In genomic region chr20:64052987-64053840, GRCh38 we compare ENCODE assay signal across 12 cellular contexts. TPM values are rescaled to one million over a fixed set of nuclear protein-coding genes. Genes with fewer than 3 reads are reported as not detected.
DNase-seq lines count a peak whose midpoint lies in the region; ATAC-seq and TF ChIP-seq lines count a peak whose summit lies in the region.
"Had no signal": no experiment of that assay in that cellular context is flagged by ENCODE, and none has a peak within 500 bp of the region (broad histone marks: within the 10 kb centered on the region; RNA-seq: fewer than 3 reads in every experiment).

No MANE protein-coding gene starts in this region.

- peak overlapping the region; percentile 63 for H3K27ac ChIP-seq in parathyroid adenoma
- H3K27ac ChIP-seq: cardiac muscle cell had no signal

- POLR2A ChIA-PET in HEK293T (lab: Yijun Ruan, JAX), result interaction anchor here (0.5 to 2.9 kb wide), 5 partner anchors 9 to 32 kb away, joined by 3 to 26 read pairs (median 4); partner anchors contain the start of gene TCEA2

- peaks cover 37% of the 10 kb centered on the region for H3K4me1 Mint-ChIP-seq in chondrocyte (ENCODE audit: low read depth)

- H3K4me1 ChIP-seq in Loucy (ENCODE audit: insufficient read depth, low read length, poor library complexity, severe bottlenecking), result peaks cover 18% of the 10 kb centered on the region
- no peaks in the 10 kb centered on the region for H3K4me1 ChIP-seq in parathyroid adenoma

- no peaks in the 10 kb centered on the region for H3F3A ChIP-seq in Loucy (ENCODE audit: low read depth)

- H3K36me3 Mint-ChIP-seq in chondrocyte (ENCODE audit: low read depth), result no peaks in the 10 kb centered on the region
- no peaks in the 10 kb centered on the region for H3K36me3 Mint-ChIP-seq in activated naive CD4-positive, alpha-beta T cell treated with anti-CD3 and anti-CD28 coated beads, Interleukin-2, amount 50 U/mL, for 72 hours

- no peaks in the 10 kb centered on the region for H4K20me1 ChIP-seq in Loucy (ENCODE audit: insufficient read depth, low read length, poor library complexity, severe bottlenecking)

- no peaks in the 10 kb centered on the region for H3K9me3 Mint-ChIP-seq in chondrocyte (ENCODE audit: low read depth)
- no peaks in the 10 kb centered on the region for H3K9me3 Mint-ChIP-seq in activated naive CD4-positive, alpha-beta T cell treated with anti-CD3 and anti-CD28 coated beads, Interleukin-2, amount 50 U/mL, for 72 hours
- H3K9me3 Mint-ChIP-seq: activated naive CD4-positive, alpha-beta T cell treated with anti-CD3 and anti-CD28 coated beads for 36 hours; stimulated activated naive CD8-positive, alpha-beta T cell treated with anti-CD3 and anti-CD28 coated beads, Interleukin-15, Interleukin-2, amounts not matched to agents 100 ng/mL and 50 ng/mL, for 24 hours had no signal

- no peak overlapping the region for H3K27ac Mint-ChIP-seq in chondrocyte (ENCODE audit: unreplicated experiment)
- H3K27ac Mint-ChIP-seq in activated naive CD4-positive, alpha-beta T cell treated with anti-CD3 and anti-CD28 coated beads, Interleukin-2, amount 50 U/mL, for 72 hours, result no peak overlapping the region
- H3K27ac Mint-ChIP-seq: activated naive CD4-positive, alpha-beta T cell treated with anti-CD3 and anti-CD28 coated beads for 36 hours; stimulated activated naive CD8-positive, alpha-beta T cell treated with anti-CD3 and anti-CD28 coated beads, Interleukin-15, Interleukin-2, amounts not matched to agents 100 ng/mL and 50 ng/mL, for 24 hours had no signal

- H3K4me2 ChIP-seq in Loucy (ENCODE audit: low read depth, low read length, poor library complexity, severe bottlenecking) (peak overlapping the region; percentile 44), parathyroid adenoma (ENCODE audit: low read length) (no peak overlapping the region)

- H3K27me3 ChIP-seq in Loucy (ENCODE audit: insufficient read depth, low read length, poor library complexity, severe bottlenecking), result no peaks in the 10 kb centered on the region
- H3K27me3 ChIP-seq in parathyroid adenoma (ENCODE audit: control insufficient read depth, insufficient read depth, low read length), result no peaks in the 10 kb centered on the region

- H2AFZ ChIP-seq in Loucy (ENCODE audit: low read length) (no peak overlapping the region), parathyroid adenoma (no peak overlapping the region)

- H3K9me2 ChIP-seq in Loucy (replicated peaks; ENCODE audit: low read depth, low read length), result no peaks in the 10 kb centered on the region

- peaks cover 1% of the 10 kb centered on the region for H3K27me3 Mint-ChIP-seq in chondrocyte (ENCODE audit: low read depth)

- CTCF ChIA-PET in HEK293T (lab: Yijun Ruan, JAX), result no interaction called here

- DNase-seq in chondrocyte (ENCODE audit: low spot score) (no peak), HEK293T (ENCODE audit: extremely low spot score) (no peak)
- no peak for DNase-seq in activated naive CD4-positive, alpha-beta T cell treated with anti-CD3 and anti-CD28 coated beads, Interleukin-2, amount 50 U/mL, for 72 hours (ENCODE audit: low spot score in 2 of 2)
- DNase-seq: activated naive CD4-positive, alpha-beta T cell treated with anti-CD3 and anti-CD28 coated beads for 36 hours; NCI-H1092 treated with DMSO at 0.1 percent for 48 hours; T1000 had no signal

- no peaks in the 10 kb centered on the region for H3K79me2 ChIP-seq in Loucy (ENCODE audit: insufficient read depth, low read length)
- no peaks in the 10 kb centered on the region for H3K79me2 ChIP-seq in parathyroid adenoma

- no peak overlapping the region for H3K4me3 ChIP-seq in Loucy (ENCODE audit: low read length, poor library complexity, severe bottlenecking)
- no peak overlapping the region for H3K4me3 ChIP-seq in parathyroid adenoma (ENCODE audit: low read depth, low read length)
- H3K4me3 ChIP-seq: cardiac muscle cell had no signal

- H3K9me3 ChIP-seq in Loucy (ENCODE audit: insufficient read depth, low read depth, low read length) (no peaks in the 10 kb centered on the region), parathyroid adenoma (ENCODE audit: control insufficient read depth, low read length) (no peaks in the 10 kb centered on the region)

- no peak for ATAC-seq in activated naive CD4-positive, alpha-beta T cell treated with anti-CD3 and anti-CD28 coated beads, Interleukin-2, amount 50 U/mL, for 72 hours
- no peak for ATAC-seq in HG03135 (IDR thresholded peaks at IDR 0.05; ENCODE audit: unreplicated experiment)

- TF ChIP-seq CTCF in Loucy (conservative IDR thresholded peaks at IDR 0.05; ENCODE audit: low read length) (no peak), chondrocyte (IDR thresholded peaks at IDR 0.05) (no peak), parathyroid adenoma (IDR thresholded peaks at IDR 0.05) (no peak)

- H3K9ac ChIP-seq in Loucy (ENCODE audit: low read depth, low read length, poor library complexity, severe bottlenecking), result peak overlapping the region; percentile 40
- no peak overlapping the region for H3K9ac ChIP-seq in parathyroid adenoma

- H3K36me3 ChIP-seq in Loucy (ENCODE audit: insufficient read depth, low read length) (no peaks in the 10 kb centered on the region), parathyroid adenoma (ENCODE audit: control insufficient read depth, insufficient read depth, low read length) (no peaks in the 10 kb centered on the region)
- H3K36me3 ChIP-seq: cardiac muscle cell had no signal

- peak overlapping the region; percentile 22 for H3K4me3 Mint-ChIP-seq in chondrocyte (ENCODE audit: unreplicated experiment)
- H3K4me3 Mint-ChIP-seq: activated naive CD4-positive, alpha-beta T cell treated with anti-CD3 and anti-CD28 coated beads for 36 hours; stimulated activated naive CD8-positive, alpha-beta T cell treated with anti-CD3 and anti-CD28 coated beads, Interleukin-15, Interleukin-2, amounts not matched to agents 100 ng/mL and 50 ng/mL, for 24 hours had no signal

TF ChIP-seq in HEK293T, 16 proteins besides CTCF, POLR2A, EP300 and RAD21:
- TF ChIP-seq FOXM1 (IDR thresholded peaks at IDR 0.05; ENCODE audit: borderline replicate concordance), result no peak
- TF ChIP-seq FOXA1 (IDR thresholded peaks at IDR 0.05), result no peak
- TF ChIP-seq HDGF (IDR thresholded peaks at IDR 0.05; ENCODE audit: borderline replicate concordance), result no peak
- no peak for TF ChIP-seq NFRKB (IDR thresholded peaks at IDR 0.05)
- TF ChIP-seq ARNT (IDR thresholded peaks at IDR 0.05), result no peak
- TF ChIP-seq LEF1 (IDR thresholded peaks at IDR 0.05; ENCODE audit: borderline replicate concordance), result no peak
- no peak for TF ChIP-seq ELF4 (IDR thresholded peaks at IDR 0.05)

RNA-seq across cellular contexts. Expression of gene SOX18, which starts 3.8 kb away (rescaled TPM):
- total RNA-seq in chondrocyte, result 2.1 to 2.8 TPM (median 2.3 TPM) in 3 replicates
- 1 to 10 TPM in 1 of 2 donors, under 1 TPM in 1; 0.39 to 1.4 TPM for total RNA-seq in activated naive CD4-positive, alpha-beta T cell treated with anti-CD3 and anti-CD28 coated beads, Interleukin-2, amount 50 U/mL, for 72 hours
- total RNA-seq: activated CD8-positive, alpha-beta memory T cell treated with anti-CD3 and anti-CD28 coated beads for 36 hours; activated naive CD4-positive, alpha-beta T cell treated with anti-CD3 and anti-CD28 coated beads for 36 hours had no signal

RNA-seq across cellular contexts. Expression of gene TCEA2, which starts 9.8 kb away (rescaled TPM):
- 57.1 to 59.2 TPM (median 57.6 TPM) in 3 replicates for total RNA-seq in chondrocyte
- 10 to 100 TPM; 21.9 to 79.3 TPM for total RNA-seq in activated naive CD4-positive, alpha-beta T cell treated with anti-CD3 and anti-CD28 coated beads, Interleukin-2, amount 50 U/mL, for 72 hours

RNA-seq across cellular contexts. Expression of gene C20orf204, which starts 17.2 kb away (rescaled TPM):
- 0.77 to 3.3 TPM (median 0.97 TPM) in 3 replicates for total RNA-seq in chondrocyte
- 10 to 100 TPM; 14.2 to 18.8 TPM for total RNA-seq in activated naive CD4-positive, alpha-beta T cell treated with anti-CD3 and anti-CD28 coated beads, Interleukin-2, amount 50 U/mL, for 72 hours

RNA-seq across cellular contexts. Expression of gene RGS19, which starts 26.1 kb away (rescaled TPM):
- 15.7 to 18.5 TPM (median 18.1 TPM) in 3 replicates for total RNA-seq in chondrocyte
- total RNA-seq in activated naive CD4-positive, alpha-beta T cell treated with anti-CD3 and anti-CD28 coated beads, Interleukin-2, amount 50 U/mL, for 72 hours, result 10 to 100 TPM; 21.5 to 47.8 TPM

RNA-seq across cellular contexts. Expression of gene OPRL1, which starts 26.7 kb away (rescaled TPM):
- total RNA-seq in chondrocyte, result 3.2 to 4.6 TPM (median 3.5 TPM) in 3 replicates
- 1 to 10 TPM in 1 of 2 donors, under 1 TPM in 1; 0.32 to 1.2 TPM for total RNA-seq in activated naive CD4-positive, alpha-beta T cell treated with anti-CD3 and anti-CD28 coated beads, Interleukin-2, amount 50 U/mL, for 72 hours
